Comparison of ENCODE assay signal across 1 cellular context in genomic region chr6:103327079-103327478, GRCh38.
TF ChIP-seq lines count a peak whose summit lies in the region.

No MANE protein-coding gene starts in this region.

TF ChIP-seq in SK-N-SH treated with all-trans-retinoic acid at 6 μM for 48 hours, 23 proteins besides CTCF, POLR2A, EP300 and RAD21 (continued from another document):
- TF ChIP-seq PATZ1 (CRISPR knock-in tag; IDR thresholded peaks at IDR 0.05; ENCODE audit: borderline replicate concordance), result no peak
